ENCODE assay signal across 13 cellular contexts in the genomic region with DNA sequence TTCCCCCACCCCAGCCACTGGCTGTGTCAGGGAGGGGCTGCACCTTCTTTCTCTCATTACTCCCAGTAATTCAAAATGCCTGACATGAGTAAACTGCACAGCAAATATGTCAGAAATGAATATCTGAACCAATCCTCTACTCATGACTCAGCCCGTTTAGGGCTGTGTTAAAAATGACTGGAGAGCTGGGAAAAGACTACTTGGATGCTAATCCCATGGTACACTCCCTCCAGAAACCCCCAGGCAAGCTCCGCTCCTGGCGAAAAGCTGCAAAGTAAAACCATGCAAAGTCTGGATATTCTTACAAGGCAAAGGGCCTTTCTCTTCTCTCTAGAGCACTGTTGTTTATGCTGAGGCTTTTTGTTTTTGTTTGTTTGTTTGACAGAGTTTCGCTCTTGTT.
"Had no signal": no experiment of that assay in that cellular context is flagged by ENCODE, and none has a peak within 500 bp of the region (broad histone marks: within the 10 kb centered on the region; RNA-seq: fewer than 3 reads in every experiment).

No MANE protein-coding gene starts in this region.

- ATAC-seq: activated naive CD4-positive, alpha-beta T cell treated with anti-CD3 and anti-CD28 coated beads, Interleukin-2, amount 50 U/mL, for 72 hours; stimulated activated naive CD8-positive, alpha-beta T cell treated with anti-CD3 and anti-CD28 coated beads, Interleukin-15, amount 100 ng/mL, for 72 hours had no signal

- H3K36me3 Mint-ChIP-seq: activated naive CD4-positive, alpha-beta T cell treated with anti-CD3 and anti-CD28 coated beads, Interleukin-2, amount 50 U/mL, for 72 hours had no signal

- H3K4me1 Mint-ChIP-seq: activated B cell treated with CpG ODN at 0.5 μM for 24 hours; activated CD4-positive, alpha-beta T cell treated with anti-CD3 and anti-CD28 coated beads, Interleukin-2, amount 10 ng/mL, durations not matched to agents 7 days and 5 days; stimulated activated naive CD8-positive, alpha-beta T cell treated with anti-CD3 and anti-CD28 coated beads, Interleukin-15, amount 100 ng/mL, for 72 hours had no signal

- H3K9me3 Mint-ChIP-seq: activated CD4-positive, alpha-beta T cell treated with anti-CD3 and anti-CD28 coated beads, Interleukin-2, amount 10 ng/mL, durations not matched to agents 7 days and 5 days had no signal

- H3K27ac Mint-ChIP-seq: activated B cell treated with CpG ODN at 0.5 μM for 24 hours; activated CD4-positive, alpha-beta T cell treated with anti-CD3 and anti-CD28 coated beads, Interleukin-2, amount 10 ng/mL, durations not matched to agents 7 days and 5 days; activated naive CD4-positive, alpha-beta T cell treated with anti-CD3 and anti-CD28 coated beads, Interleukin-2, amount 50 U/mL, for 72 hours; stimulated activated naive CD8-positive, alpha-beta T cell treated with anti-CD3 and anti-CD28 coated beads, Interleukin-15, amount 100 ng/mL, for 72 hours had no signal

- H3K27me3 Mint-ChIP-seq: activated B cell treated with CpG ODN at 0.5 μM for 24 hours; activated CD4-positive, alpha-beta T cell treated with anti-CD3 and anti-CD28 coated beads, Interleukin-2, amount 10 ng/mL, durations not matched to agents 7 days and 5 days; stimulated activated naive CD8-positive, alpha-beta T cell treated with anti-CD3 and anti-CD28 coated beads, Interleukin-15, amount 100 ng/mL, for 72 hours had no signal

- H3K4me3 Mint-ChIP-seq: activated B cell treated with CpG ODN at 0.5 μM for 24 hours; activated CD4-positive, alpha-beta T cell treated with anti-CD3 and anti-CD28 coated beads, Interleukin-2, amount 10 ng/mL, durations not matched to agents 7 days and 5 days; stimulated activated naive CD8-positive, alpha-beta T cell treated with anti-CD3 and anti-CD28 coated beads, Interleukin-15, amount 100 ng/mL, for 72 hours had no signal

- H3K27ac ChIP-seq: left ventricle myocardium inferior, thoracic aorta, uterus had no signal

- H3K4me1 ChIP-seq: left ventricle myocardium inferior, uterus had no signal

- H3K9me3 ChIP-seq: thoracic aorta, uterus had no signal

- DNase-seq: activated B cell treated with CpG ODN at 0.5 μM for 24 hours; activated CD4-positive, alpha-beta T cell treated with anti-CD3 and anti-CD28 coated beads, Interleukin-2, amount 10 ng/mL, durations not matched to agents 7 days and 5 days; activated CD8-positive, alpha-beta memory T cell treated with anti-CD3 and anti-CD28 coated beads for 24 hours; activated effector memory CD4-positive, alpha-beta T cell treated with Interleukin-2 at 50 U/mL for 16 hours; esophagus squamous epithelium; left ventricle myocardium inferior; mesenchymal stem cell; stimulated activated CD4-positive, alpha-beta T cell treated with anti-CD3 and anti-CD28 coated beads, Interleukin-15, amount 100 ng/mL, for 24 hours; stimulated activated CD4-positive, alpha-beta T cell treated with anti-CD3 and anti-CD28 coated beads, Interleukin-4, amount 100 ng/mL, for 24 hours; stimulated activated naive CD8-positive, alpha-beta T cell treated with anti-CD3 and anti-CD28 coated beads, Interleukin-15, amount 100 ng/mL, for 72 hours; uterus had no signal

- H3K27me3 ChIP-seq: esophagus squamous epithelium, uterus had no signal

- H3K36me3 ChIP-seq: esophagus squamous epithelium, left ventricle myocardium inferior, thoracic aorta, uterus had no signal

- H3K4me3 ChIP-seq: esophagus squamous epithelium, left ventricle myocardium inferior, thoracic aorta, uterus had no signal
